ENCODE assay signal across 29 cellular contexts in the genomic region with DNA sequence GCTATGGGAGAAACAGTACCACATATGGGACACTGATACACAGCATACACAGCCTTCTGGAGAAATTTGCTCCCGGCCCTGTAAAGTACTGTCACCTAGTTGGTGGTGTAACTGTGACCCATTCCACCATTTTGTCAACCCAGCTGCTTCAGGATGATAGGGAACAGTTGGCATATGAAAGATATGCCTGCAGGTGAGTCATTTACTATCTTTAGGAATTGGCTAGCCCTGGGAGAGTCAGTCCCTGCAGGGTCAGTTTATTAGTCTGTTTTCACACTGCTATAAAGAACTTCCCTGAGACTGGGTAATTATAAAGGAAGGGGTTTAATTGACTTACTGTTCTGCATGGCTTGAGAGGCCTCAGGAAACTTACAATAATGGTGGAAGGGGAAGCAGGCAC.
"Had no signal": no experiment of that assay in that cellular context is flagged by ENCODE, and none has a peak within 500 bp of the region (broad histone marks: within the 10 kb centered on the region; RNA-seq: fewer than 3 reads in every experiment).

No MANE protein-coding gene starts in this region.

- H3K27me3 ChIP-seq: adrenal gland, breast epithelium, esophagus muscularis mucosa had no signal

- DNase-seq: activated B cell treated with CpG ODN at 0.5 μM for 24 hours; activated CD4-positive, alpha-beta T cell treated with anti-CD3 and anti-CD28 coated beads for 48 hours; activated CD4-positive, alpha-beta T cell treated with anti-CD3 and anti-CD28 coated beads, Interleukin-2, amount 50 U/mL, for 1 hour; activated CD4-positive, alpha-beta T cell treated with anti-CD3 and anti-CD28 coated beads, Interleukin-2, amount 50 U/mL, for 48 hours; activated CD8-positive, alpha-beta memory T cell treated with anti-CD3 and anti-CD28 coated beads for 24 hours; activated CD8-positive, alpha-beta T cell treated with anti-CD3 and anti-CD28 coated beads for 36 hours; activated effector memory CD4-positive, alpha-beta T cell treated with Interleukin-2 at 50 U/mL for 16 hours; activated naive CD4-positive, alpha-beta T cell treated with anti-CD3 and anti-CD28 coated beads for 36 hours; activated naive CD8-positive, alpha-beta T cell treated with anti-CD3 and anti-CD28 coated beads for 36 hours; activated naive CD8-positive, alpha-beta T cell treated with anti-CD3 and anti-CD28 coated beads, Interleukin-2, amount 50 U/mL, for 24 hours; activated T-cell treated with anti-CD3 and anti-CD28 coated beads, Interleukin-2, amount 50 U/mL, for 4 hours; adrenal gland; amygdala; aorta; caudate nucleus; cortex of kidney; dermis blood vessel endothelial cell; effector CD4-positive, alpha-beta T cell; effector memory CD8-positive, alpha-beta T cell; erythroblast; foreskin melanocyte; T-helper 1 cell; T-helper 17 cell; T1000; WERI-Rb-1 had no signal

- H3K27ac ChIP-seq: adrenal gland, breast epithelium, esophagus muscularis mucosa, WERI-Rb-1 had no signal

- H3K9me3 ChIP-seq: adrenal gland, breast epithelium had no signal

- ATAC-seq: activated CD4-positive, CD25-positive, alpha-beta regulatory T cell treated with anti-CD3 and anti-CD28 coated beads, Interleukin-2, amount 50 U/mL, for 24 hours; activated CD8-positive, alpha-beta T cell treated with anti-CD3 and anti-CD28 coated beads for 36 hours; activated naive CD8-positive, alpha-beta T cell treated with anti-CD3 and anti-CD28 coated beads, Interleukin-2, amount 50 U/mL, for 24 hours; activated T-cell treated with anti-CD3 and anti-CD28 coated beads, Interleukin-2, amount 50 U/mL, for 4 hours; activated T-helper 17 cell treated with anti-CD3 and anti-CD28 coated beads, Interleukin-2, amount 50 U/mL, for 72 hours; effector memory CD8-positive, alpha-beta T cell; T-helper 17 cell had no signal

- H3K4me1 ChIP-seq: adrenal gland, breast epithelium, esophagus muscularis mucosa had no signal

- H3K36me3 ChIP-seq: adrenal gland, breast epithelium, esophagus muscularis mucosa, WERI-Rb-1 had no signal

- H3K4me3 ChIP-seq: adrenal gland, breast epithelium, esophagus muscularis mucosa had no signal
